10 cellular contexts compared by ENCODE assay signal in genomic region chr1:68051475-68051874, GRCh38. TPM values are rescaled to one million over a fixed set of nuclear protein-coding genes. Genes with fewer than 3 reads are reported as not detected.
DNase-seq lines count a peak whose midpoint lies in the region; TF ChIP-seq lines count a peak whose summit lies in the region.
"Had no signal": no experiment of that assay in that cellular context is flagged by ENCODE, and none has a peak within 500 bp of the region (broad histone marks: within the 10 kb centered on the region; RNA-seq: fewer than 3 reads in every experiment).

No MANE protein-coding gene starts in this region.

- DNase-seq in dermis microvascular lymphatic vessel endothelial cell (ENCODE audit: low read depth in 2 of 2) (peak; percentile 29 to 73), kidney epithelial cell (ENCODE audit: low read depth) (peak; percentile 18), DMS153 treated with DMSO at 0.1 percent for 48 hours (lab: John Stamatoyannopoulos, UW; ENCODE audit: unreplicated experiment) (no peak), GM13976 (ENCODE audit: low spot score) (no peak), GDM1 (lab: John Stamatoyannopoulos, UW) (no peak)
- DNase-seq in activated T-cell treated with anti-CD3 and anti-CD28 coated beads, Interleukin-2, amount 50 U/mL, for 1 hour = no peak
- DNase-seq: activated naive CD8-positive, alpha-beta T cell treated with anti-CD3 and anti-CD28 coated beads for 36 hours; NCI-H774 had no signal

- no peak overlapping the region for H3K27ac ChIP-seq in HUES64 (ENCODE audit: low read depth, low read length)
- H3K27ac ChIP-seq in stomach smooth muscle (ENCODE audit: low read length) = no peak overlapping the region

- H3K27me3 ChIP-seq in HUES64 (ENCODE audit: insufficient read depth, low read length) = peaks cover 53% of the 10 kb centered on the region
- H3K27me3 ChIP-seq in kidney epithelial cell (ENCODE audit: control insufficient read depth, insufficient read depth, low read length) = no peaks in the 10 kb centered on the region
- no peaks in the 10 kb centered on the region for H3K27me3 ChIP-seq in stomach smooth muscle (ENCODE audit: control insufficient read depth in 1 of 2, insufficient read depth in 2 of 2, low read length in 2 of 2)

- no peak overlapping the region for H3K9ac ChIP-seq in HUES64 (ENCODE audit: low read depth, low read length)
- H3K9ac ChIP-seq in stomach smooth muscle (ENCODE audit: low read length in 2 of 2) = no peak overlapping the region

- H3K36me3 ChIP-seq in HUES64 (ENCODE audit: insufficient read depth, low read length) (no peaks in the 10 kb centered on the region), kidney epithelial cell (ENCODE audit: control insufficient read depth, insufficient read depth, low read length) (no peaks in the 10 kb centered on the region), stomach smooth muscle (ENCODE audit: control insufficient read depth in 2 of 2, insufficient read depth in 2 of 2, low read length in 2 of 2) (peaks cover 0 to 3% of the 10 kb centered on the region in 2 donors)

- peaks cover 8% of the 10 kb centered on the region for H3K4me1 ChIP-seq in HUES64 (ENCODE audit: insufficient read depth, low read length)
- H3K4me1 ChIP-seq in stomach smooth muscle (ENCODE audit: control insufficient read depth, insufficient read depth, low read length) = no peaks in the 10 kb centered on the region

- H3K9me3 ChIP-seq in HUES64 (ENCODE audit: insufficient read depth, low read depth, low read length) (no peaks in the 10 kb centered on the region), stomach smooth muscle (ENCODE audit: control insufficient read depth in 2 of 2, low read length in 2 of 2) (no peaks in the 10 kb centered on the region)

- TF ChIP-seq CTCF in kidney epithelial cell (IDR thresholded peaks at IDR 0.05; ENCODE audit: insufficient read depth, low read length, poor library complexity, severe bottlenecking) (peak; percentile 53), GM13976 (IDR thresholded peaks at IDR 0.05; ENCODE audit: borderline replicate concordance, control extremely low read depth, extremely low read depth, insufficient read depth, missing control alignments) (no peak)

- in situ Hi-C loops in GM13976 (cut with MboI; ENCODE audit: low sequenced_read_pairs, unreplicated experiment) = no loop called here

- WGBS in HUES64 = 53% methylated on average over 28 of the region's 28 CpGs

- H3K4me3 ChIP-seq in HUES64 (ENCODE audit: low read length) (peak overlapping the region; percentile 45), kidney epithelial cell (ENCODE audit: low read depth, low read length) (peak overlapping the region; percentile 36), stomach smooth muscle (ENCODE audit: low read length in 2 of 2) (peak overlapping the region; percentile 62 to 70)

RNA-seq across cellular contexts. Expression of gene DIRAS3, which starts 1.0 kb away (rescaled TPM):
- 0.25 TPM for polyA plus RNA-seq in HUES64 (2013, experiment 1 of 2)
- 0.38 TPM for polyA plus RNA-seq in HUES64 (2013, experiment 2 of 2)
- total RNA-seq in dermis microvascular lymphatic vessel endothelial cell (0.13 and 1.3 TPM in 2 replicates), kidney epithelial cell (0.38 TPM in 1 of 2 replicates, not detected in the other)

Comparison
In these comparisons a context has a peak if more than half of its experiments do, and no peak if none do; other contexts are left out.
1. DNase-seq: peak in dermis microvascular lymphatic vessel endothelial cell (2 of 2) and kidney epithelial cell (single experiment); none in activated T-cell treated with anti-CD3 and anti-CD28 coated beads, Interleukin-2, amount 50 U/mL, for 1 hour (single experiment), DMS153 treated with DMSO at 0.1 percent for 48 hours (single experiment), GM13976 (single experiment) and GDM1 (single experiment).
2. Peak in every context shown above with its lines, with median percentiles within 50 percentile points of each other: H3K4me3 ChIP-seq.